Comparison of ENCODE assay signal across 19 cellular contexts in the genomic region with DNA sequence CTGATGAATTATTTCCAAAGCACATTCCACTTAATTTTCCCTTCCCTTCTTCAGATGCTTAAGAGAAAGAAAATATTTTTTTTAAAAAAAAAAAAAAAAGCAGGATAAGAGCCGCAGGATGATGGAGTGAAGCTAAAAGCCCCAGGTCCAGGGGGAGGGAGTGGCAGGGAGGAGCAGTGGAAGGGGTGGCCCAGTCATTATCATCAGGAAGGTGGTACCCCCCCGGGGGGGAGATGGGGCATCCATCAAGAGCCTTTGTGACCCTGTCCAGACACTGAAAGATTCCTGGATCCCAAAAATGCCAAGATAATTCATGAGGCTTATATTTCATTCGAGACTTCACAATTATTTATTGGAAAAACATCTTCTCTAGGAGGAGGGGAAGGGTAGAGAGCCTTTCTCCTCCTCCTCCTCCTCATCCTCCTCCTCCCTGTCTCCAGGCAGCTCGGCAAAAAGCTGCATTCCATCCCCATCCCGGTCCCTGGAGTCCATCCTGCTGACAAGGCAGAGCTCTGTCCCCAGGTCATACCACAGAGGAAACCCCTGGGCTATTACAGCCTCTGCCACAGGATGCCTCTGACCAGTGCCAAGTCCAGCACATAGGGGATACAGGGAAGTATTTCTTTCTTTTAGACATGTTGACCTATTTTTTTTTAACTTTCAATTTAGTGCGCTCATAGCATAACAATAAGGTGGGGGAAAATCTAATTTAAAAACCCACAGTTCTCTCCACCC.
A peak's percentile ranks its signal among the peaks of the same experiment; 100 is the strongest.
DNase-seq lines count a peak whose midpoint lies in the region; ATAC-seq, FAIRE-seq and TF ChIP-seq lines count a peak whose summit lies in the region.
"Had no signal": no experiment of that assay in that cellular context is flagged by ENCODE, and none has a peak within 500 bp of the region (broad histone marks: within the 10 kb centered on the region; RNA-seq: fewer than 3 reads in every experiment).

No MANE protein-coding gene starts in this region.

- POLR2A ChIA-PET in SK-N-SH (lab: Yijun Ruan, JAX) = no interaction called here

- H3K9me3 ChIP-seq in SK-N-SH = no peaks in the 10 kb centered on the region

- peaks cover 0 to 7% of the 10 kb centered on the region in 2 experiments; a peak in 1 of 4 replicates for H3K4me1 ChIP-seq in SK-N-SH (ENCODE audit: control insufficient read depth in 1 of 2, insufficient read depth in 2 of 2, low read depth in 1 of 2, low read length in 1 of 2)

- CTCF ChIA-PET in SK-N-SH (lab: Yijun Ruan, JAX) = interaction anchor here (1.4 to 2.7 kb wide), 2 partner anchors 12 to 134 kb away, joined by 6 to 10 read pairs; no protein-coding TSS in a partner anchor

- H3K36me3 ChIP-seq in SK-N-SH (replicated peaks in 1 of 2; ENCODE audit: control insufficient read depth in 1 of 2, insufficient read depth in 2 of 2, low read length in 1 of 2) = no peaks in the 10 kb centered on the region

- TF ChIP-seq RAD21 in SK-N-SH (IDR thresholded peaks at IDR 0.05; ENCODE audit: low read length) = no peak

- H3K9ac ChIP-seq in SK-N-SH = no peak overlapping the region

- in situ Hi-C loops in astrocyte of the spinal cord (cut with HindIII; ENCODE audit: low sequenced_read_pairs) = no loop called here

- H2AFZ ChIP-seq in SK-N-SH (ENCODE audit: low read depth) = no peak overlapping the region

- H4K20me1 ChIP-seq in SK-N-SH (ENCODE audit: insufficient read depth) = no peaks in the 10 kb centered on the region

- no peaks in the 10 kb centered on the region for H3K27me3 ChIP-seq in SK-N-SH (ENCODE audit: insufficient read depth)

- DNase-seq in SK-N-SH = no peak
- peak; percentile 43 for DNase-seq in astrocyte of the spinal cord (ENCODE audit: low read depth, low spot score)
- DNase-seq in hepatic stellate cell (ENCODE audit: low spot score) = peak; percentile 74
- peak; percentile 62 for DNase-seq in urothelium cell line (ENCODE audit: low spot score)
- no peak for DNase-seq in T-helper 1 cell
- DNase-seq in stimulated activated CD4-positive, alpha-beta T cell treated with anti-CD3 and anti-CD28 coated beads, Interleukin-15, amount 100 ng/mL, for 24 hours = no peak
- DNase-seq: activated naive CD4-positive, alpha-beta T cell treated with anti-CD3 and anti-CD28 coated beads, Interleukin-2, amount 10 ng/mL, durations not matched to agents 7 days and 5 days; endodermal cell; GF-D8; KG1; left colon; NCI-H1436; nephron progenitor cell; stimulated activated CD4-positive, alpha-beta T cell treated with anti-CD3 and anti-CD28 coated beads, Interleukin-2, amount 100 ng/mL, for 48 hours had no signal

- H3K4me3 ChIP-seq in SK-N-SH (ENCODE audit: low read depth in 2 of 2, low read length in 1 of 2) (no peak overlapping the region), astrocyte of the spinal cord (ENCODE audit: low read depth, low read length) (no peak overlapping the region)

- ATAC-seq in SK-N-SH treated with all-trans-retinoic acid at 6 μM for 48 hours (peak; percentile 62), GM21390 (IDR thresholded peaks at IDR 0.05; ENCODE audit: unreplicated experiment) (no peak)
- ATAC-seq: left colon had no signal

- FAIRE-seq in urothelium cell line (lab: Jason Lieb, UNC) = no peak
- FAIRE-seq: bronchial epithelial cell, GM19239 had no signal

- H3K9me2 ChIP-seq in SK-N-SH = no peaks in the 10 kb centered on the region

- 45% methylated on average over 6 of the region's 6 CpGs for WGBS in SK-N-SH (ENCODE audit: low lambda C conversion rate)

- TF ChIP-seq CTCF in SK-N-SH (IDR thresholded peaks at IDR 0.05) (no peak), astrocyte of the spinal cord (IDR thresholded peaks at IDR 0.05; ENCODE audit: low read depth, low read length) (no peak)

- TF ChIP-seq EP300 in SK-N-SH (IDR thresholded peaks at IDR 0.05; ENCODE audit: borderline replicate concordance in 1 of 2, low read depth in 1 of 2, low read length in 1 of 2) = no peak

- H3K27ac ChIP-seq in SK-N-SH (ENCODE audit: low read depth in 2 of 2, low read length in 1 of 2) = no peak overlapping the region
- H3K27ac ChIP-seq: 22Rv1 had no signal

- H3F3A ChIP-seq in SK-N-SH (replicated peaks; ENCODE audit: insufficient read depth) = no peaks in the 10 kb centered on the region

- no peak overlapping the region for H3K4me2 ChIP-seq in SK-N-SH

- no peaks in the 10 kb centered on the region for H3K79me2 ChIP-seq in SK-N-SH (ENCODE audit: insufficient read depth)

TF ChIP-seq in SK-N-SH treated with all-trans-retinoic acid at 6 μM for 48 hours, 23 proteins besides CTCF, POLR2A, EP300 and RAD21 (continues in another document):
- TF ChIP-seq TOX (CRISPR knock-in tag; IDR thresholded peaks at IDR 0.05; ENCODE audit: borderline replicate concordance) = no peak
- no peak for TF ChIP-seq ZFP3 (CRISPR knock-in tag; IDR thresholded peaks at IDR 0.05)
- no peak for TF ChIP-seq ZNF70 (CRISPR knock-in tag; IDR thresholded peaks at IDR 0.05)
- TF ChIP-seq ARNTL (CRISPR knock-in tag; IDR thresholded peaks at IDR 0.05; ENCODE audit: borderline replicate concordance, low read depth) = no peak
- no peak for TF ChIP-seq ESRRG (CRISPR knock-in tag; IDR thresholded peaks at IDR 0.05)
- no peak for TF ChIP-seq SNAI2 (CRISPR knock-in tag; IDR thresholded peaks at IDR 0.05)
- no peak for TF ChIP-seq CREB5 (CRISPR knock-in tag; IDR thresholded peaks at IDR 0.05; ENCODE audit: low read depth)
- TF ChIP-seq BACH2 (CRISPR knock-in tag; IDR thresholded peaks at IDR 0.05; ENCODE audit: borderline replicate concordance) = no peak
- no peak for TF ChIP-seq ISL1 (CRISPR knock-in tag; IDR thresholded peaks at IDR 0.05)
- no peak for TF ChIP-seq ZC3H10 (CRISPR knock-in tag; IDR thresholded peaks at IDR 0.05)
- TF ChIP-seq RARB (CRISPR knock-in tag; IDR thresholded peaks at IDR 0.05) = no peak
- no peak for TF ChIP-seq OSR1 (CRISPR knock-in tag; IDR thresholded peaks at IDR 0.05)

TF ChIP-seq in SK-N-SH, 30 proteins besides CTCF, POLR2A, EP300 and RAD21:
- TF ChIP-seq, protein P1, sequence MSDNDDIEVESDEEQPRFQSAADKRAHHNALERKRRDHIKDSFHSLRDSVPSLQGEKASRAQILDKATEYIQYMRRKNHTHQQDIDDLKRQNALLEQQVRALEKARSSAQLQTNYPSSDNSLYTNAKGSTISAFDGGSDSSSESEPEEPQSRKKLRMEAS (IDR thresholded peaks at IDR 0.05; ENCODE audit: low read depth) = no peak
- TF ChIP-seq SIN3A (IDR thresholded peaks at IDR 0.05; ENCODE audit: borderline replicate concordance, low read depth, low read length) = no peak
- no peak for TF ChIP-seq EZH2phosphoT487 (IDR thresholded peaks at IDR 0.05; ENCODE audit: borderline replicate concordance, low read depth)
- TF ChIP-seq FOXM1 (IDR thresholded peaks at IDR 0.05; ENCODE audit: low read depth) = no peak
- TF ChIP-seq NRF1 (IDR thresholded peaks at IDR 0.05; ENCODE audit: low read depth, low read length) = no peak

Comparison
In these comparisons a context has a peak if more than half of its experiments do, and no peak if none do; other contexts are left out.
1. DNase-seq: peak in astrocyte of the spinal cord (single experiment), hepatic stellate cell (single experiment) and urothelium cell line (single experiment); none in SK-N-SH (single experiment), T-helper 1 cell (0 of 5) and stimulated activated CD4-positive, alpha-beta T cell treated with anti-CD3 and anti-CD28 coated beads, Interleukin-15, amount 100 ng/mL, for 24 hours (single experiment).